Comparison of ENCODE assay signal across 1 cellular context in genomic region chr17:73231841-73232586, GRCh38.
TF ChIP-seq lines count a peak whose summit lies in the region.

No MANE protein-coding gene starts in this region.

TF ChIP-seq in K562, 482 proteins besides CTCF, POLR2A, EP300 and RAD21 (continued from another document and continues in another):
- no peak for TF ChIP-seq SMAD2 (IDR thresholded peaks at IDR 0.05; ENCODE audit: low read depth, low read length)
- TF ChIP-seq ARID4B (CRISPR knock-in tag; IDR thresholded peaks at IDR 0.05): no peak; the same call in 1 of the 2 replicates
- TF ChIP-seq HDAC1 (IDR thresholded peaks at IDR 0.05): peak in 1 of 2 experiments; percentile 73; a peak in 2 of 4 replicates
- TF ChIP-seq SAFB (IDR thresholded peaks at IDR 0.05; ENCODE audit: borderline replicate concordance, low read depth, low read length): no peak
- no peak for TF ChIP-seq ZNF407 (IDR thresholded peaks at IDR 0.05; ENCODE audit: low read depth)
- TF ChIP-seq NR2C2 (CRISPR knock-in tag; IDR thresholded peaks at IDR 0.05): 0 out of 2 replicates have a peak, but pooled peaks have one; percentile 64
- TF ChIP-seq NR2C2 (tag; IDR thresholded peaks at IDR 0.05): no peak
- TF ChIP-seq ARID2 (IDR thresholded peaks at IDR 0.05): no peak
- peak; percentile 70; the same call in 1 of the 2 replicates for TF ChIP-seq ZBTB9 (CRISPR knock-in tag; IDR thresholded peaks at IDR 0.05)
- no peak for TF ChIP-seq CCAR2 (IDR thresholded peaks at IDR 0.05; ENCODE audit: low read depth, low read length)
- no peak for TF ChIP-seq HMG20A (CRISPR knock-in tag; conservative IDR thresholded peaks at IDR 0.05)
- no peak for TF ChIP-seq DEAF1 (CRISPR knock-in tag; IDR thresholded peaks at IDR 0.05)
- TF ChIP-seq ASH1L (IDR thresholded peaks at IDR 0.05; ENCODE audit: borderline replicate concordance, low read depth, partially characterized antibody): no peak
- TF ChIP-seq ARNT (IDR thresholded peaks at IDR 0.05): no peak
- no peak for TF ChIP-seq NR3C1 (CRISPR knock-in tag; IDR thresholded peaks at IDR 0.05)
- TF ChIP-seq GTF3C2 (IDR thresholded peaks at IDR 0.05; ENCODE audit: borderline replicate concordance, extremely low read depth, insufficient read length): no peak
- no peak for TF ChIP-seq HINFP (tag; conservative IDR thresholded peaks at IDR 0.05; ENCODE audit: low read depth)
- TF ChIP-seq ZBTB1 (CRISPR knock-in tag; IDR thresholded peaks at IDR 0.05; ENCODE audit: borderline replicate concordance, low read depth): no peak
- no peak for TF ChIP-seq ZMIZ1 (IDR thresholded peaks at IDR 0.05; ENCODE audit: low read depth in 2 of 2, low read length in 2 of 2)
- no peak for TF ChIP-seq DPF2 (IDR thresholded peaks at IDR 0.05)
- TF ChIP-seq SRSF1 (IDR thresholded peaks at IDR 0.05; ENCODE audit: low read depth, low read length): no peak
- TF ChIP-seq ZBTB8A (IDR thresholded peaks at IDR 0.05; ENCODE audit: partially characterized antibody): no peak
- TF ChIP-seq CBFB (CRISPR knock-in tag; IDR thresholded peaks at IDR 0.05): no peak
- peak; percentile 12; the same call in 1 of the 2 replicates for TF ChIP-seq NCOA1 (IDR thresholded peaks at IDR 0.05; ENCODE audit: low read depth)
- TF ChIP-seq JUND (IDR thresholded peaks at IDR 0.05; ENCODE audit: borderline replicate concordance, low read depth, low read length): peak; percentile 46; the same call in 1 of the 2 replicates
- TF ChIP-seq JUND (tag; IDR thresholded peaks at IDR 0.05; ENCODE audit: borderline replicate concordance, low read depth, low read length): no peak; the same call in 2 of the 3 replicates
- TF ChIP-seq BCL6 (CRISPR knock-in tag; IDR thresholded peaks at IDR 0.05): no peak
- TF ChIP-seq ZNF23 (CRISPR knock-in tag; IDR thresholded peaks at IDR 0.05): no peak
- no peak for TF ChIP-seq MYNN (IDR thresholded peaks at IDR 0.05)
- TF ChIP-seq MYNN (CRISPR knock-in tag; IDR thresholded peaks at IDR 0.05): no peak
- no peak for TF ChIP-seq HDAC6 (IDR thresholded peaks at IDR 0.05; ENCODE audit: low read depth, low read length)
- TF ChIP-seq CHD1 (IDR thresholded peaks at IDR 0.05; ENCODE audit: low read length): no peak
- TF ChIP-seq BMI1 (IDR thresholded peaks at IDR 0.05; ENCODE audit: low read length): no peak
